ENCODE assay signal across 9 cellular contexts in genomic region chr14:87745507-87746118, GRCh38.
DNase-seq lines count a peak whose midpoint lies in the region; ATAC-seq and TF ChIP-seq lines count a peak whose summit lies in the region.
"Had no signal": no experiment of that assay in that cellular context is flagged by ENCODE, and none has a peak within 500 bp of the region (broad histone marks: within the 10 kb centered on the region; RNA-seq: fewer than 3 reads in every experiment).

No MANE protein-coding gene starts in this region.

- no peaks in the 10 kb centered on the region for H3K36me3 ChIP-seq in aorta (ENCODE audit: control insufficient read depth in 1 of 2, insufficient read depth in 2 of 2, low read length in 1 of 2)

- WGBS in aorta, 2 donors: 23 to 30% methylated on average over 3 of the region's 3 CpGs

- H3K27ac ChIP-seq in dorsolateral prefrontal cortex (no peak overlapping the region), aorta (ENCODE audit: low read depth in 1 of 2, low read length in 2 of 2) (no peak overlapping the region)

- no peak overlapping the region for H3K4me3 Mint-ChIP-seq in osteocyte (ENCODE audit: unreplicated experiment)

- H3K27me3 Mint-ChIP-seq in osteocyte (ENCODE audit: unreplicated experiment): no peaks in the 10 kb centered on the region

- H3K4me1 Mint-ChIP-seq in osteocyte (ENCODE audit: unreplicated experiment): no peaks in the 10 kb centered on the region

- H3K27me3 ChIP-seq in dorsolateral prefrontal cortex (peaks cover 0 to 7% (median 0%) of the 10 kb centered on the region in 45 donors), aorta (ENCODE audit: control insufficient read depth in 1 of 2, insufficient read depth in 2 of 2, low read length in 1 of 2) (no peaks in the 10 kb centered on the region)

- peaks cover 3% of the 10 kb centered on the region for H3K9me3 Mint-ChIP-seq in osteocyte (ENCODE audit: unreplicated experiment)

- DNase-seq in Ammon's horn (ENCODE audit: low spot score) (peak; percentile 4), NCI-H460 (ENCODE audit: extremely low read depth, low read depth) (peak; percentile 44), dorsolateral prefrontal cortex (no peak), osteocyte (ENCODE audit: extremely low spot score, unreplicated experiment) (no peak), aorta (no peak), KG1 (lab: John Stamatoyannopoulos, UW) (no peak)
- DNase-seq: left cardiac atrium had no signal

- ATAC-seq in HG02852 (IDR thresholded peaks at IDR 0.05; ENCODE audit: unreplicated experiment) (peak; percentile 76), aorta (ENCODE audit: low FRiP score) (no peak)

- H3K36me3 Mint-ChIP-seq in osteocyte (ENCODE audit: unreplicated experiment): no peaks in the 10 kb centered on the region

- H3K4me3 ChIP-seq in dorsolateral prefrontal cortex: no peak overlapping the region
- H3K4me3 ChIP-seq in aorta (ENCODE audit: low read length in 2 of 2): no peak overlapping the region

- peak; percentile 86 for TF ChIP-seq CTCF in GM12873 (IDR thresholded peaks at IDR 0.05; ENCODE audit: insufficient read depth, low read depth, low read length, missing control alignments)
- TF ChIP-seq CTCF in dorsolateral prefrontal cortex (IDR thresholded peaks at IDR 0.05 in 54 of 56, conservative IDR thresholded peaks at IDR 0.05 in 2 of 56; ENCODE audit: low read depth in 1 of 56, partially characterized antibody in 56 of 56): peak in 55 of 56 donors; percentile 29 to 75 (median 60)
- TF ChIP-seq CTCF in osteocyte (IDR thresholded peaks at IDR 0.05): peak; percentile 59

- no peaks in the 10 kb centered on the region for H3K4me1 ChIP-seq in aorta (ENCODE audit: control insufficient read depth in 1 of 2, insufficient read depth in 2 of 2, low read length in 2 of 2)

- no peaks in the 10 kb centered on the region for H3K9me3 ChIP-seq in aorta (ENCODE audit: control insufficient read depth, low read length)

- H3K27ac Mint-ChIP-seq in osteocyte (ENCODE audit: unreplicated experiment): no peak overlapping the region

- intact Hi-C loops in dorsolateral prefrontal cortex (cut with DNase I): loop anchor here in 1 of 2 donors (5.0 kb wide), 1 partner anchor 147 kb away; no protein-coding TSS in a partner anchor
- intact Hi-C loops in aorta (cut with DNase I): loop anchor here in 1 of 2 donors (10.0 kb wide), 1 partner anchor 149 kb away; no protein-coding TSS in a partner anchor

Comparison
In these comparisons a context has a peak if more than half of its experiments do, and no peak if none do; other contexts are left out.
1. DNase-seq: peak in Ammon's horn (single experiment) and NCI-H460 (single experiment); none in dorsolateral prefrontal cortex (0 of 10), osteocyte (single experiment), aorta (0 of 2) and KG1 (single experiment).
2. Peak in every context shown above with its lines, with median percentiles within 50 percentile points of each other: CTCF ChIP-seq.